ENCODE assay signal across 8 cellular contexts in the genomic region with DNA sequence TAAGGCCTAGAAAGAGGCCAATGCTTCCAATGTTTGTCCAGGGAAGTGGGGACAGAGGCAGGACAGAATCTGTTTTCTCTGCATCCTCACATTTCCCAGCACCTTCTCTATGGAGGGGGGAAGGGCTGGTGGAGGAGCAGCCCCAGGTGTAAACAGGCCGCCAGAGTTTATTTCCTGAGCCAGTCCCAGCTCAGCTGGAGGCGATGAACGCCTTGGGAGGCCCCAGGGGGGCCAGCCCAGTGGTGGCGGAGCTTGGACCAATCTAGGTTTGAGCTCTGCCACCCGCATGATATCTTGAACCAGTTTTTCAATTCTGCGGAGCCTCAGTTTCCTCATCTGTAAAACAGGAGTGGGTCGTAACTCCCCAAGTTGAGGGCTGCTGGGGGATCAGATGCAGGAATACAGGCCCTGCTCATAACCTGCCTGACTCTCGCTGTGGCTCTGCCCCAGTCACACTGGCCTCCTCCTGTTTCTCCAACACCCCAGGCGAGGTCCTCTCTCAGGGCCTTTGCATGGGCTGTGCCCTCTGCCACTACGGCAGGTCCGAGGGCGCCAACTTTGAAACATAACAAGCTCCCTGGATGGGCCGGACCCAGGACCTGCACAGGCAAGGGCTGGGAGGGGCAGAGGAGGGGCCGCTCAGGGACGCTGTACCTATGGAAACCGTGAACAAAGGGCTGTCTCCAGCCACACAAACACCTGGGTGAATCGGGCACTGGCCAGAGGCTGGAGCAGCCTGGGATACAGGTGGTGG. TPM values are rescaled to one million over a fixed set of nuclear protein-coding genes. Genes with fewer than 3 reads are reported as not detected.
DNase-seq lines count a peak whose midpoint lies in the region; ATAC-seq, FAIRE-seq and TF ChIP-seq lines count a peak whose summit lies in the region.

No MANE protein-coding gene starts in this region.

- peak overlapping the region; percentile 69 to 81 (median 74) for H3K27ac ChIP-seq in gastrocnemius medialis

- no peaks in the 10 kb centered on the region for H3K27me3 ChIP-seq in gastrocnemius medialis

- no peak for DNase-seq in GM19239 (ENCODE audit: insufficient read length, low spot score)
- DNase-seq in RPMI8226, result peak; percentile 43
- DNase-seq in fibroblast of villous mesenchyme (ENCODE audit: low read depth), result no peak
- no peak for DNase-seq in gastrocnemius medialis
- no peak for DNase-seq in stimulated activated CD4-positive, alpha-beta T cell treated with anti-CD3 and anti-CD28 coated beads, Interleukin-2, amount 100 ng/mL, for 24 hours
- DNase-seq in retina, result no peak

- FAIRE-seq in GM19239 (lab: Jason Lieb, UNC), result peak; percentile 45

- no peaks in the 10 kb centered on the region for H3K9me3 ChIP-seq in gastrocnemius medialis

- TF ChIP-seq POLR2A in gastrocnemius medialis (IDR thresholded peaks at IDR 0.05), result no peak

- intact Hi-C loops in gastrocnemius medialis (cut with DNase I; ENCODE audit: low total_unique reads), result no loop called here

- in situ Hi-C loops in gastrocnemius medialis (cut with MboI; ENCODE audit: low sequenced_read_pairs in 4 of 4), result loop anchor here in 1 of 4 donors (25.0 kb wide), 1 partner anchor 378 kb away; no protein-coding TSS in a partner anchor

- TF ChIP-seq CTCF in fibroblast of villous mesenchyme (IDR thresholded peaks at IDR 0.05; ENCODE audit: insufficient read depth, low read depth, low read length), result no peak
- no peak for TF ChIP-seq CTCF in gastrocnemius medialis (IDR thresholded peaks at IDR 0.05 in 4 of 5, conservative IDR thresholded peaks at IDR 0.05 in 1 of 5)

- peaks cover 18 to 28% of the 10 kb centered on the region in 2 donors for H3K4me1 ChIP-seq in gastrocnemius medialis

- H3K4me3 ChIP-seq in fibroblast of villous mesenchyme (ENCODE audit: low read depth, low read length) (peak overlapping the region; percentile 92), gastrocnemius medialis (peak overlapping the region; percentile 62 to 82 (median 77))

- no peaks in the 10 kb centered on the region for H3K36me3 ChIP-seq in gastrocnemius medialis

- ATAC-seq in gastrocnemius medialis (no peak), HG03354 (IDR thresholded peaks at IDR 0.05; ENCODE audit: poor library complexity, severe bottlenecking, unreplicated experiment) (no peak), GM19023 (IDR thresholded peaks at IDR 0.05; ENCODE audit: unreplicated experiment) (no peak)

RNA-seq across cellular contexts. Expression of a gene that starts 1.1 kb away (rescaled TPM):
- total RNA-seq in fibroblast of villous mesenchyme, result 4.2 and 4.3 TPM in 2 replicates
- 1 to 10 TPM; 1.3 to 2.9 (median 1.7) TPM for total RNA-seq in gastrocnemius medialis

RNA-seq across cellular contexts. Expression of a gene that starts 29.7 kb away (rescaled TPM):
- 179 and 205 TPM in 2 replicates for total RNA-seq in fibroblast of villous mesenchyme
- 10 to 100 TPM in 2 of 4 donors, 1 to 10 TPM in 2; 8.0 to 12.9 (median 10.1) TPM for total RNA-seq in gastrocnemius medialis

Comparison
In these comparisons a context has a peak if more than half of its experiments do, and no peak if none do; other contexts are left out.
1. RNA of a gene that starts 29.7 kb away (total RNA-seq): 179 to 205 TPM in fibroblast of villous mesenchyme; 8.0 to 12.9 TPM in gastrocnemius medialis; every median in the first group is over 10 times any median in the second.